Comparison of ENCODE assay signal across 2 cellular contexts in genomic region chr4:124189545-124189944, GRCh38.
TF ChIP-seq lines count a peak whose summit lies in the region.

No MANE protein-coding gene starts in this region.

TF ChIP-seq in IMR-90, 13 proteins besides CTCF, POLR2A, EP300 and RAD21:
- no peak for TF ChIP-seq CEBPB (IDR thresholded peaks at IDR 0.05; ENCODE audit: low read depth, low read length)
- no peak for TF ChIP-seq CHD1 (IDR thresholded peaks at IDR 0.05; ENCODE audit: low read depth, low read length)
- no peak for TF ChIP-seq MXI1 (IDR thresholded peaks at IDR 0.05; ENCODE audit: borderline replicate concordance, low read depth, low read length)
- no peak for TF ChIP-seq FOS (IDR thresholded peaks at IDR 0.05; ENCODE audit: low read depth, low read length)
- no peak for TF ChIP-seq MAFK (IDR thresholded peaks at IDR 0.05; ENCODE audit: low read depth, low read length)
- no peak for TF ChIP-seq ELK1 (IDR thresholded peaks at IDR 0.05; ENCODE audit: borderline replicate concordance, low read depth, low read length)
- no peak for TF ChIP-seq RCOR1 (IDR thresholded peaks at IDR 0.05; ENCODE audit: insufficient replicate concordance, low read length)
- no peak for TF ChIP-seq BHLHE40 (IDR thresholded peaks at IDR 0.05; ENCODE audit: low read depth, low read length)
- TF ChIP-seq NFE2L2 (IDR thresholded peaks at IDR 0.05; ENCODE audit: low read depth, low read length), result no peak
- no peak for TF ChIP-seq SMC3 (IDR thresholded peaks at IDR 0.05; ENCODE audit: low read depth, low read length)
- no peak for TF ChIP-seq RFX5 (IDR thresholded peaks at IDR 0.05; ENCODE audit: low read depth, low read length)
- TF ChIP-seq, protein P1, sequence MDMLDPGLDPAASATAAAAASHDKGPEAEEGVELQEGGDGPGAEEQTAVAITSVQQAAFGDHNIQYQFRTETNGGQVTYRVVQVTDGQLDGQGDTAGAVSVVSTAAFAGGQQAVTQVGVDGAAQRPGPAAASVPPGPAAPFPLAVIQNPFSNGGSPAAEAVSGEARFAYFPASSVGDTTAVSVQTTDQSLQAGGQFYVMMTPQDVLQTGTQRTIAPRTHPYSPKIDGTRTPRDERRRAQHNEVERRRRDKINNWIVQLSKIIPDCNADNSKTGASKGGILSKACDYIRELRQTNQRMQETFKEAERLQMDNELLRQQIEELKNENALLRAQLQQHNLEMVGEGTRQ (IDR thresholded peaks at IDR 0.05; ENCODE audit: low read depth, low read length), result no peak
- no peak for TF ChIP-seq MAZ (IDR thresholded peaks at IDR 0.05; ENCODE audit: borderline replicate concordance, low read depth, low read length)

TF ChIP-seq in endothelial cell of umbilical vein, 7 proteins besides CTCF, POLR2A, EP300 and RAD21:
- TF ChIP-seq MYC (IDR thresholded peaks at IDR 0.05; ENCODE audit: low read depth, low read length) (no peak), EZH2 (IDR thresholded peaks at IDR 0.05; ENCODE audit: borderline replicate concordance, low read depth, low read length, severe bottlenecking) (no peak), POLR2AphosphoS5 (IDR thresholded peaks at IDR 0.05; ENCODE audit: insufficient read depth, low read depth, low read length) (no peak), JUN (IDR thresholded peaks at IDR 0.05; ENCODE audit: borderline replicate concordance, insufficient read depth, insufficient read length, low read depth) (no peak), GATA2 (IDR thresholded peaks at IDR 0.05; ENCODE audit: insufficient read depth, insufficient read length, low read depth, low read length) (no peak), FOS (IDR thresholded peaks at IDR 0.05; ENCODE audit: borderline replicate concordance, insufficient read depth, low read length) (no peak)
- TF ChIP-seq, protein P2, sequence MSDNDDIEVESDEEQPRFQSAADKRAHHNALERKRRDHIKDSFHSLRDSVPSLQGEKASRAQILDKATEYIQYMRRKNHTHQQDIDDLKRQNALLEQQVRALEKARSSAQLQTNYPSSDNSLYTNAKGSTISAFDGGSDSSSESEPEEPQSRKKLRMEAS (IDR thresholded peaks at IDR 0.05; ENCODE audit: insufficient read depth, insufficient read length), result no peak
